Comparison of ENCODE assay signal across 8 cellular contexts in the genomic region with DNA sequence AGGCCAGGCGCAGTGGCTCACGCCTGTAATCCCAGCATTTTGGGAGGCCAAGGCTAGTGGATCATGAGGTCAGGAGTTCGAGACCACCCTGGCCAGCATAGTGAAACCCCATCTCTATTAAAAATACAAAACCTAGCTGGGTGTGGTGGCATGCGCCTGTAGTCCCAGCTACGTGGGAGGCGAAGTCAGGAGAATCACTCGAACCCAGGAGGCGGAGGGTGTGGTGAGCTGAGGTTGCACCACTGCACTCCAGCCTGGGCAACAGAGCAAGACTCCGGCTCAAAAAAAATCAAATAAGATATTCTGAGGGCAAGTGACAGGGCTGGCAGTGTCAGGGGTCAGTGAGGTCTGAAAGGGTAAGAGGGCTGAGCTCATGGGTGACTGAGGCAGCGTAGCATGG. TPM values are rescaled to one million over a fixed set of nuclear protein-coding genes. Genes with fewer than 3 reads are reported as not detected.
DNase-seq lines count a peak whose midpoint lies in the region; ATAC-seq and TF ChIP-seq lines count a peak whose summit lies in the region.
"Not testable (repeated sequence)": the region's sequence is repeated elsewhere in the genome, so short reads cannot be mapped to it uniquely, and the experiment has no call there.

No MANE protein-coding gene starts in this region.

- not testable (repeated sequence) for H3K4me3 ChIP-seq in Caco-2 (ENCODE audit: low read depth, low read length)

- DNase-seq in Caco-2; activated T-cell treated with anti-CD3 and anti-CD28 coated beads, Interleukin-2, amount 50 U/mL, for 24 hours; MCF 10A (ENCODE audit: unreplicated experiment); natural killer cell; progenitor cell of endocrine pancreas (ENCODE audit: low spot score, unreplicated experiment); type B pancreatic cell (ENCODE audit: extremely low spot score, unreplicated experiment): not testable (repeated sequence)

- not testable (repeated sequence) for BruUV-seq in Caco-2 (replicated peaks; lab: Mats Ljungman, UMichigan); MCF 10A (replicated peaks; lab: Mats Ljungman, UMichigan)

- H3K9me3 Mint-ChIP-seq in Caco-2 (ENCODE audit: unreplicated experiment); IgD-negative memory B cell; activated T-cell treated with anti-CD3 and anti-CD28 coated beads, Interleukin-2, amount 50 U/mL, for 24 hours; activated naive CD4-positive, alpha-beta T cell treated with anti-CD3 and anti-CD28 coated beads, Interleukin-2, amount 50 U/mL, for 24 hours; MCF 10A (ENCODE audit: unreplicated experiment); natural killer cell; progenitor cell of endocrine pancreas (ENCODE audit: low read depth); type B pancreatic cell: not testable (repeated sequence)

- not testable (repeated sequence) for H3K4me1 ChIP-seq in Caco-2

- TF ChIP-seq CTCF in Caco-2 (IDR thresholded peaks at IDR 0.05; ENCODE audit: insufficient read depth in 1 of 2, low read depth in 1 of 2, low read length in 1 of 2, severe bottlenecking in 1 of 2, unreplicated experiment in 1 of 2); MCF 10A (IDR thresholded peaks at IDR 0.05; ENCODE audit: unreplicated experiment); natural killer cell (IDR thresholded peaks at IDR 0.05); progenitor cell of endocrine pancreas (IDR thresholded peaks at IDR 0.05; ENCODE audit: unreplicated experiment); type B pancreatic cell (conservative IDR thresholded peaks at IDR 0.05): not testable (repeated sequence)

- peaks cover 57% of the 10 kb centered on the region for H3K36me3 Mint-ChIP-seq in Caco-2 (ENCODE audit: insufficient read depth, unreplicated experiment)
- not testable (repeated sequence) for H3K36me3 Mint-ChIP-seq in IgD-negative memory B cell; natural killer cell; progenitor cell of endocrine pancreas (ENCODE audit: insufficient read depth)
- H3K36me3 Mint-ChIP-seq in activated T-cell treated with anti-CD3 and anti-CD28 coated beads, Interleukin-2, amount 50 U/mL, for 24 hours (ENCODE audit: low read depth), result peaks cover 68% of the 10 kb centered on the region
- peaks cover 14% of the 10 kb centered on the region for H3K36me3 Mint-ChIP-seq in activated naive CD4-positive, alpha-beta T cell treated with anti-CD3 and anti-CD28 coated beads, Interleukin-2, amount 50 U/mL, for 24 hours
- H3K36me3 Mint-ChIP-seq in MCF 10A (ENCODE audit: insufficient read depth, unreplicated experiment), result peaks cover 22% of the 10 kb centered on the region
- H3K36me3 Mint-ChIP-seq in type B pancreatic cell, result peaks cover 14% of the 10 kb centered on the region

- H3K36me3 ChIP-seq in Caco-2 (ENCODE audit: control insufficient read depth, insufficient read depth, low read length), result not testable (repeated sequence)

- not testable (repeated sequence) for H3K27ac Mint-ChIP-seq in Caco-2 (ENCODE audit: unreplicated experiment); natural killer cell
- peak overlapping the region in 2 of 3 donors; percentile 35 to 84 for H3K27ac Mint-ChIP-seq in IgD-negative memory B cell
- H3K27ac Mint-ChIP-seq in activated T-cell treated with anti-CD3 and anti-CD28 coated beads, Interleukin-2, amount 50 U/mL, for 24 hours, result peak overlapping the region; percentile 41
- H3K27ac Mint-ChIP-seq in activated naive CD4-positive, alpha-beta T cell treated with anti-CD3 and anti-CD28 coated beads, Interleukin-2, amount 50 U/mL, for 24 hours, result peak overlapping the region; percentile 23
- H3K27ac Mint-ChIP-seq in MCF 10A (ENCODE audit: low read depth, unreplicated experiment), result peak overlapping the region; percentile 19
- H3K27ac Mint-ChIP-seq in progenitor cell of endocrine pancreas, result peak overlapping the region; percentile 98
- peak overlapping the region; percentile 95 for H3K27ac Mint-ChIP-seq in type B pancreatic cell

- CTCF ChIA-PET in Caco-2 (lab: Charles Lee), result not testable (repeated sequence)
- CTCF ChIA-PET in MCF 10A (lab: Yijun Ruan, JAX), result interaction anchor here (0.7 kb wide), 2 partner anchors 41 to 187 kb away, joined by 3 read pairs; no protein-coding TSS in a partner anchor

- POLR2A ChIA-PET in Caco-2 (lab: Charles Lee); MCF 10A (lab: Yijun Ruan, JAX): not testable (repeated sequence)

- H3K4me1 Mint-ChIP-seq in Caco-2 (ENCODE audit: low read depth, unreplicated experiment), result peaks cover 27% of the 10 kb centered on the region
- H3K4me1 Mint-ChIP-seq in IgD-negative memory B cell, result peaks cover 17 to 27% (median 23%) of the 10 kb centered on the region in 3 donors
- H3K4me1 Mint-ChIP-seq in activated T-cell treated with anti-CD3 and anti-CD28 coated beads, Interleukin-2, amount 50 U/mL, for 24 hours (ENCODE audit: low read depth), result peaks cover 56% of the 10 kb centered on the region
- H3K4me1 Mint-ChIP-seq in activated naive CD4-positive, alpha-beta T cell treated with anti-CD3 and anti-CD28 coated beads, Interleukin-2, amount 50 U/mL, for 24 hours, result peaks cover 53% of the 10 kb centered on the region
- H3K4me1 Mint-ChIP-seq in MCF 10A (ENCODE audit: insufficient read depth, unreplicated experiment), result peaks cover 29% of the 10 kb centered on the region
- peaks cover 16 to 22% of the 10 kb centered on the region in 2 donors for H3K4me1 Mint-ChIP-seq in natural killer cell
- H3K4me1 Mint-ChIP-seq in progenitor cell of endocrine pancreas (ENCODE audit: low read depth), result peaks cover 42% of the 10 kb centered on the region
- peaks cover 31% of the 10 kb centered on the region for H3K4me1 Mint-ChIP-seq in type B pancreatic cell (ENCODE audit: unreplicated experiment)

- intact Hi-C loops in Caco-2 (cut with micrococcal nuclease; ENCODE audit: unreplicated experiment); MCF 10A (cut with micrococcal nuclease); natural killer cell (cut with micrococcal nuclease): not testable (repeated sequence)

- peak overlapping the region; percentile 22 for H3K4me3 Mint-ChIP-seq in Caco-2 (ENCODE audit: unreplicated experiment)
- H3K4me3 Mint-ChIP-seq in IgD-negative memory B cell, result peak overlapping the region in 1 of 4 donors; percentile 40
- H3K4me3 Mint-ChIP-seq in activated T-cell treated with anti-CD3 and anti-CD28 coated beads, Interleukin-2, amount 50 U/mL, for 24 hours, result peak overlapping the region; percentile 93
- peak overlapping the region; percentile 86 for H3K4me3 Mint-ChIP-seq in activated naive CD4-positive, alpha-beta T cell treated with anti-CD3 and anti-CD28 coated beads, Interleukin-2, amount 50 U/mL, for 24 hours
- peak overlapping the region; percentile 28 for H3K4me3 Mint-ChIP-seq in MCF 10A (ENCODE audit: unreplicated experiment)
- H3K4me3 Mint-ChIP-seq in natural killer cell, result peak overlapping the region; percentile 49
- H3K4me3 Mint-ChIP-seq in progenitor cell of endocrine pancreas (ENCODE audit: low read depth); type B pancreatic cell: not testable (repeated sequence)

- H3K9me3 ChIP-seq in Caco-2, result not testable (repeated sequence)

- H3K27me3 ChIP-seq in Caco-2 (replicated peaks; ENCODE audit: control insufficient read depth, insufficient read depth, low read length), result not testable (repeated sequence)

- H3K27me3 Mint-ChIP-seq in Caco-2 (ENCODE audit: insufficient read depth, unreplicated experiment); IgD-negative memory B cell; activated T-cell treated with anti-CD3 and anti-CD28 coated beads, Interleukin-2, amount 50 U/mL, for 24 hours; activated naive CD4-positive, alpha-beta T cell treated with anti-CD3 and anti-CD28 coated beads, Interleukin-2, amount 50 U/mL, for 24 hours; MCF 10A (ENCODE audit: insufficient read depth, unreplicated experiment); natural killer cell (ENCODE audit: low read depth in 2 of 2); progenitor cell of endocrine pancreas; type B pancreatic cell: not testable (repeated sequence)

- not testable (repeated sequence) for ATAC-seq in natural killer cell

RNA-seq across cellular contexts. Expression of gene TRAP1, which starts 2.9 kb away (rescaled TPM):
- total RNA-seq in Caco-2 (2022) (173 and 199 TPM in 2 replicates), MCF 10A (2022) (145 and 274 TPM in 2 replicates), natural killer cell (10 to 100 TPM; 33.7 to 56.7 (median 54.6) TPM), progenitor cell of endocrine pancreas (212 and 216 TPM in 2 replicates), type B pancreatic cell (ENCODE audit: low replicate concordance) (132 and 138 TPM in 2 replicates)
- polyA plus RNA-seq in IgD-negative memory B cell, result 62.7 TPM

RNA-seq across cellular contexts. Expression of gene DNASE1, which starts 59.9 kb away (rescaled TPM):
- 26.2 and 38.1 TPM in 2 replicates for total RNA-seq in Caco-2 (2022)
- 12.4 TPM for polyA plus RNA-seq in IgD-negative memory B cell
- total RNA-seq in MCF 10A (2022), result 11.4 and 18.4 TPM in 2 replicates
- total RNA-seq in natural killer cell, result 10 to 100 TPM; 29.9 to 47.8 (median 34.9) TPM
- 43.6 and 49.3 TPM in 2 replicates for total RNA-seq in progenitor cell of endocrine pancreas
- 35.7 and 44.8 TPM in 2 replicates for total RNA-seq in type B pancreatic cell (ENCODE audit: low replicate concordance)
